9 cellular contexts compared by ENCODE assay signal in genomic region chr3:31960793-31961431, GRCh38. TPM values are rescaled to one million over a fixed set of nuclear protein-coding genes. Genes with fewer than 3 reads are reported as not detected.
DNase-seq lines count a peak whose midpoint lies in the region; ATAC-seq and TF ChIP-seq lines count a peak whose summit lies in the region.
"Had no signal": no experiment of that assay in that cellular context is flagged by ENCODE, and none has a peak within 500 bp of the region (broad histone marks: within the 10 kb centered on the region; RNA-seq: fewer than 3 reads in every experiment).

No MANE protein-coding gene starts in this region.

- DNase-seq in NCI-H2029 treated with DMSO at 0.1 percent for 48 hours (lab: John Stamatoyannopoulos, UW) (peak; percentile 42), NCI-H2029 (lab: John Stamatoyannopoulos, UW) (no peak), NAMALWA (ENCODE audit: low spot score) (peak; percentile 75), fibroblast of mammary gland (ENCODE audit: low read depth) (peak; percentile 69), transverse colon (no peak), amniotic stem cell (lab: John Stamatoyannopoulos, UW) (no peak)
- DNase-seq in activated CD4-positive, alpha-beta T cell treated with anti-CD3 and anti-CD28 coated beads, Interleukin-2, amount 50 U/mL, for 1 hour, result no peak
- DNase-seq in activated T-cell treated with anti-CD3 and anti-CD28 coated beads, Interleukin-2, amount 50 U/mL, for 72 hours, result no peak
- DNase-seq: cortex of kidney had no signal

- H3K36me3 Mint-ChIP-seq in activated T-cell treated with anti-CD3 and anti-CD28 coated beads, Interleukin-2, amount 50 U/mL, for 72 hours (ENCODE audit: insufficient read depth in 2 of 2), result no peaks in the 10 kb centered on the region

- H3K4me1 Mint-ChIP-seq in activated T-cell treated with anti-CD3 and anti-CD28 coated beads, Interleukin-2, amount 50 U/mL, for 72 hours (ENCODE audit: low read depth), result peaks cover 12% of the 10 kb centered on the region

- H3K4me1 ChIP-seq in transverse colon, result peaks cover 4 to 29% (median 12%) of the 10 kb centered on the region in 4 donors

- peaks cover 0 to 3% of the 10 kb centered on the region in 2 donors for H3K9me3 ChIP-seq in transverse colon

- in situ Hi-C loops in transverse colon (cut with MboI; ENCODE audit: low pct_ligation_motif_present in 1 of 4, low pct_unique_long_range_greater_than_20kb in 1 of 4, low sequenced_read_pairs in 3 of 4), result no loop called here

- no peak for ATAC-seq in activated T-cell treated with anti-CD3 and anti-CD28 coated beads, Interleukin-2, amount 50 U/mL, for 72 hours (replicated peaks in 1 of 2)

- WGBS in transverse colon (ENCODE audit: low coverage in 1 of 2), 2 donors, result 39 to 70% methylated on average over 2 to 4 of the region's 4 CpGs

- H3K27ac ChIP-seq in transverse colon, result peak overlapping the region; percentile 63 to 81 (median 67)

- no peak for TF ChIP-seq POLR2A in transverse colon (IDR thresholded peaks at IDR 0.05)

- intact Hi-C loops in transverse colon (cut with DNase I; ENCODE audit: low total_unique reads), result no loop called here

- H3K36me3 ChIP-seq in transverse colon, result no peaks in the 10 kb centered on the region

- H3K27ac Mint-ChIP-seq in activated T-cell treated with anti-CD3 and anti-CD28 coated beads, Interleukin-2, amount 50 U/mL, for 72 hours, result no peak overlapping the region

- H3K4me3 ChIP-seq in fibroblast of mammary gland (ENCODE audit: control insufficient read depth, low read depth, low read length), result no peak overlapping the region
- no peak overlapping the region for H3K4me3 ChIP-seq in transverse colon

- no peak for TF ChIP-seq EP300 in transverse colon (IDR thresholded peaks at IDR 0.05; ENCODE audit: low read depth)

- TF ChIP-seq CTCF in fibroblast of mammary gland (conservative IDR thresholded peaks at IDR 0.05; ENCODE audit: control insufficient read depth, insufficient read depth, low read depth, low read length) (no peak), transverse colon (IDR thresholded peaks at IDR 0.05) (no peak)

- H3K27me3 Mint-ChIP-seq in activated T-cell treated with anti-CD3 and anti-CD28 coated beads, Interleukin-2, amount 50 U/mL, for 72 hours (ENCODE audit: low read depth), result peaks cover 16% of the 10 kb centered on the region

- no peaks in the 10 kb centered on the region for H3K9me3 Mint-ChIP-seq in activated T-cell treated with anti-CD3 and anti-CD28 coated beads, Interleukin-2, amount 50 U/mL, for 72 hours

- H3K27me3 ChIP-seq in transverse colon, result no peaks in the 10 kb centered on the region

- H3K4me3 Mint-ChIP-seq in activated T-cell treated with anti-CD3 and anti-CD28 coated beads, Interleukin-2, amount 50 U/mL, for 72 hours, result no peak overlapping the region

RNA-seq across cellular contexts. Expression of gene OSBPL10, which starts 20.1 kb away (rescaled TPM):
- total RNA-seq in transverse colon, result 10 to 100 TPM in 3 of 4 donors, 1 to 10 TPM in 1; 10.0 to 34.8 (median 19.5) TPM
- total RNA-seq in activated T-cell treated with anti-CD3 and anti-CD28 coated beads, Interleukin-2, amount 50 U/mL, for 72 hours, result 1 to 10 TPM; 2.2 to 5.1 TPM

RNA-seq across cellular contexts. Expression of gene ZNF860, which starts 20.6 kb away (rescaled TPM):
- total RNA-seq in transverse colon, result 1 to 10 TPM in 2 of 4 donors, under 1 TPM in 1, not detected in 1; 0.41 to 5.4 (median 1.6) TPM
- total RNA-seq in activated T-cell treated with anti-CD3 and anti-CD28 coated beads, Interleukin-2, amount 50 U/mL, for 72 hours, result under 1 TPM in 1 of 2 donors, not detected in 1; 0.14 TPM

Comparison
In these comparisons a context has a peak if more than half of its experiments do, and no peak if none do; other contexts are left out.
1. DNase-seq: peak in NCI-H2029 treated with DMSO at 0.1 percent for 48 hours (single experiment), NAMALWA (single experiment) and fibroblast of mammary gland (single experiment); none in NCI-H2029 (single experiment), transverse colon (single experiment), activated CD4-positive, alpha-beta T cell treated with anti-CD3 and anti-CD28 coated beads, Interleukin-2, amount 50 U/mL, for 1 hour (single experiment), amniotic stem cell (single experiment) and activated T-cell treated with anti-CD3 and anti-CD28 coated beads, Interleukin-2, amount 50 U/mL, for 72 hours (0 of 2).